In the genomic region with DNA sequence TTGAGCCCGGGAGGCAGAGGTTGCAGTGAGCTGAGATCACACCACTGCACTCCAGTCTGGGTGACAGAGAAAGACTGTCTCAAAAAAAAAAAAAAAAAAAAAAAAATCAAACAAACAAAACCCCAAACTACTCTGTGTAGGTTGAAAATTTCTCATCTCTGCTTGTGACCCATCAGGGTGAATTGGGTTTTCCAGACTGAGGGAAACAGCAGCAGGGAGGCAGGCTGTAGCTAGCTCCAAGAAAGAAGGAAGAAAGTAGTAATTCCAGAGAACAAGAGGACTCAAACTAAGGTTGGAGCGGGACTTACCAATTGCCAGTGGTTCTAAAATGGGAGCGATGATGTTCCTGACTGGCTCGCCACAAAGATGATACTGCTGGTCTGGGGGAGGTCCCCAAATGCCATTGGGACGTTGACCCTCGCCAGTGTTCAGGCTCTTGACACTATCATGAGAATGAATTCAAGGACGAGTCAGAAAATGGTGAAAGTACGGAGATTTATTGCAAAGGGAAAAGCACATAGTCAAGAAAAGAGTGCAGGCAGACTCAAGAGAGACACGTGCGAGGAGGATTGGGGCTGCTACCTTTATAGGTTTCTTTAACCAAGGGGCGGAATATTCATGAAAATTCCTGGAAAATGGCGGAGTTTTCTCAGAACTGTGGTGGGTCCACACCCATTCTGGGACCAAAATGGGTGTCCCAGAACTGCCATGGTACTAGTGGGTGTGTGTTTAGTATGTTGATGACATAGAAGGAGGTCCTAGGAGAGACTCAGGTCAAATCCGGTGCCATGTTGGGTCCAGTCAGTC, we compare ENCODE assay signal across 16 cellular contexts. TPM values are rescaled to one million over a fixed set of nuclear protein-coding genes. Genes with fewer than 3 reads are reported as not detected.
DNase-seq lines count a peak whose midpoint lies in the region; ATAC-seq lines count a peak whose summit lies in the region.
"Had no signal": no experiment of that assay in that cellular context is flagged by ENCODE, and none has a peak within 500 bp of the region (broad histone marks: within the 10 kb centered on the region; RNA-seq: fewer than 3 reads in every experiment).

No MANE protein-coding gene starts in this region.

- POLR2A ChIA-PET in activated CD4-positive, alpha-beta T cell treated with anti-CD3 and anti-CD28 coated beads, Interleukin-2, amount 10 ng/mL, durations not matched to agents 7 days and 5 days (lab: Charles Lee), result no interaction called here
- POLR2A ChIA-PET in activated CD4-positive, alpha-beta T cell treated with anti-CD3 and anti-CD28 coated beads for 36 hours (lab: Charles Lee), result no interaction called here

- peaks cover 11% of the 10 kb centered on the region for H3K27me3 Mint-ChIP-seq in activated CD4-positive, alpha-beta T cell treated with anti-CD3 and anti-CD28 coated beads, Interleukin-2, amount 10 ng/mL, durations not matched to agents 7 days and 5 days
- H3K27me3 Mint-ChIP-seq in activated CD4-positive, alpha-beta T cell treated with anti-CD3 and anti-CD28 coated beads for 36 hours, result peaks cover 1% of the 10 kb centered on the region
- H3K27me3 Mint-ChIP-seq in T-helper 17 cell, result peaks cover 29% of the 10 kb centered on the region

- H3K27ac Mint-ChIP-seq in activated CD4-positive, alpha-beta T cell treated with anti-CD3 and anti-CD28 coated beads, Interleukin-2, amount 10 ng/mL, durations not matched to agents 7 days and 5 days, result peak overlapping the region; percentile 3
- no peak overlapping the region for H3K27ac Mint-ChIP-seq in activated CD4-positive, alpha-beta T cell treated with anti-CD3 and anti-CD28 coated beads for 36 hours
- H3K27ac Mint-ChIP-seq in T-helper 17 cell, result no peak overlapping the region
- H3K27ac Mint-ChIP-seq: CD4-positive, alpha-beta T cell had no signal

- H3K4me3 Mint-ChIP-seq in activated CD4-positive, alpha-beta T cell treated with anti-CD3 and anti-CD28 coated beads, Interleukin-2, amount 10 ng/mL, durations not matched to agents 7 days and 5 days, result no peak overlapping the region
- no peak overlapping the region for H3K4me3 Mint-ChIP-seq in activated CD4-positive, alpha-beta T cell treated with anti-CD3 and anti-CD28 coated beads for 36 hours
- peak overlapping the region; percentile 61 for H3K4me3 Mint-ChIP-seq in T-helper 17 cell
- H3K4me3 Mint-ChIP-seq: CD4-positive, alpha-beta T cell had no signal

- no peak for ATAC-seq in activated CD4-positive, alpha-beta T cell treated with anti-CD3 and anti-CD28 coated beads for 36 hours
- ATAC-seq in T-helper 17 cell, result no peak
- ATAC-seq in GM19397 (IDR thresholded peaks at IDR 0.05; ENCODE audit: unreplicated experiment), result no peak
- ATAC-seq: A549 had no signal

- H3K9me3 ChIP-seq in T-helper 17 cell (ENCODE audit: control insufficient read depth, low read length, poor library complexity, severe bottlenecking), result no peaks in the 10 kb centered on the region
- H3K9me3 ChIP-seq: A549, HAP-1 had no signal

- no peak for DNase-seq in activated CD4-positive, alpha-beta T cell treated with anti-CD3 and anti-CD28 coated beads, Interleukin-2, amount 10 ng/mL, durations not matched to agents 7 days and 5 days
- no peak for DNase-seq in activated CD4-positive, alpha-beta T cell treated with anti-CD3 and anti-CD28 coated beads for 36 hours
- no peak for DNase-seq in T-helper 17 cell
- DNase-seq in inferior parietal cortex (ENCODE audit: extremely low spot score), result peak; percentile 56
- DNase-seq in T-helper 9 cell, result no peak
- DNase-seq in dedifferentiated amniotic fluid mesenchymal stem cell (ENCODE audit: extremely low spot score), result no peak
- DNase-seq: AML-193; Calu3; CD4-positive, alpha-beta T cell; DMS79 treated with DMSO at 0.1 percent for 48 hours; GF-D8; GM23248 had no signal

- CTCF ChIA-PET in activated CD4-positive, alpha-beta T cell treated with anti-CD3 and anti-CD28 coated beads, Interleukin-2, amount 10 ng/mL, durations not matched to agents 7 days and 5 days (lab: Charles Lee), result interaction anchor here (0.6 to 1.9 kb wide), 4 partner anchors 14 to 387 kb away, joined by 3 to 5 read pairs (median 4); a partner anchor contains a TSS
- CTCF ChIA-PET in activated CD4-positive, alpha-beta T cell treated with anti-CD3 and anti-CD28 coated beads for 36 hours (lab: Charles Lee), result interaction anchor here (0.6 to 1.9 kb wide), 6 partner anchors 42 to 386 kb away, joined by 3 to 13 read pairs (median 3); no protein-coding TSS in a partner anchor

- intact Hi-C loops in activated CD4-positive, alpha-beta T cell treated with anti-CD3 and anti-CD28 coated beads for 36 hours (cut with DNase I, micrococcal nuclease), result no loop called here

- no peaks in the 10 kb centered on the region for H3K36me3 Mint-ChIP-seq in activated CD4-positive, alpha-beta T cell treated with anti-CD3 and anti-CD28 coated beads, Interleukin-2, amount 10 ng/mL, durations not matched to agents 7 days and 5 days (ENCODE audit: low read depth)
- no peaks in the 10 kb centered on the region for H3K36me3 Mint-ChIP-seq in activated CD4-positive, alpha-beta T cell treated with anti-CD3 and anti-CD28 coated beads for 36 hours (ENCODE audit: low read depth)
- H3K36me3 Mint-ChIP-seq in T-helper 17 cell (ENCODE audit: low read depth), result peaks cover 4% of the 10 kb centered on the region

- no peaks in the 10 kb centered on the region for H3K9me3 Mint-ChIP-seq in activated CD4-positive, alpha-beta T cell treated with anti-CD3 and anti-CD28 coated beads, Interleukin-2, amount 10 ng/mL, durations not matched to agents 7 days and 5 days
- no peaks in the 10 kb centered on the region for H3K9me3 Mint-ChIP-seq in activated CD4-positive, alpha-beta T cell treated with anti-CD3 and anti-CD28 coated beads for 36 hours (ENCODE audit: low read depth)
- H3K9me3 Mint-ChIP-seq: CD4-positive, alpha-beta T cell had no signal

- H3K4me1 Mint-ChIP-seq in activated CD4-positive, alpha-beta T cell treated with anti-CD3 and anti-CD28 coated beads, Interleukin-2, amount 10 ng/mL, durations not matched to agents 7 days and 5 days, result peaks cover 9% of the 10 kb centered on the region
- H3K4me1 Mint-ChIP-seq in activated CD4-positive, alpha-beta T cell treated with anti-CD3 and anti-CD28 coated beads for 36 hours, result peaks cover 4% of the 10 kb centered on the region
- peaks cover 10% of the 10 kb centered on the region for H3K4me1 Mint-ChIP-seq in T-helper 17 cell

RNA-seq across cellular contexts. Expression of a gene that starts 13.4 kb away (rescaled TPM):
- not detected for total RNA-seq in activated CD4-positive, alpha-beta T cell treated with anti-CD3 and anti-CD28 coated beads, Interleukin-2, amount 10 ng/mL, durations not matched to agents 7 days and 5 days
- total RNA-seq in activated CD4-positive, alpha-beta T cell treated with anti-CD3 and anti-CD28 coated beads for 36 hours, result not detected
- total RNA-seq in T-helper 17 cell, result not detected
- total RNA-seq: Calu3; CD4-positive, alpha-beta T cell; GM23248; HT-29 had no signal

RNA-seq across cellular contexts. Expression of a gene that starts 39.3 kb away (rescaled TPM):
- total RNA-seq in activated CD4-positive, alpha-beta T cell treated with anti-CD3 and anti-CD28 coated beads, Interleukin-2, amount 10 ng/mL, durations not matched to agents 7 days and 5 days, result 10 to 100 TPM; 30.3 to 31.2 TPM
- 10 to 100 TPM; 33.3 to 34.6 TPM for total RNA-seq in activated CD4-positive, alpha-beta T cell treated with anti-CD3 and anti-CD28 coated beads for 36 hours
- total RNA-seq in T-helper 17 cell, result 10 to 100 TPM; 31.0 to 38.3 TPM

RNA-seq across cellular contexts. Expression of a gene that starts 58.6 kb away (rescaled TPM):
- total RNA-seq in activated CD4-positive, alpha-beta T cell treated with anti-CD3 and anti-CD28 coated beads, Interleukin-2, amount 10 ng/mL, durations not matched to agents 7 days and 5 days, result not detected
- not detected for total RNA-seq in activated CD4-positive, alpha-beta T cell treated with anti-CD3 and anti-CD28 coated beads for 36 hours
- not detected for total RNA-seq in T-helper 17 cell
- total RNA-seq: Calu3; CD4-positive, alpha-beta T cell; GM23248; HT-29 had no signal
